In genomic region chr2:11155326-11156059, GRCh38 we compare ENCODE assay signal across 8 cellular contexts. TPM values are rescaled to one million over a fixed set of nuclear protein-coding genes. Genes with fewer than 3 reads are reported as not detected.
DNase-seq lines count a peak whose midpoint lies in the region; ATAC-seq and TF ChIP-seq lines count a peak whose summit lies in the region.

SLC66A3 (plus strand) TSS chr2:11155467; CDS start chr2:11155547, 80 bp downstream.

- H3K27ac Mint-ChIP-seq in naive thymus-derived CD4-positive, alpha-beta T cell: peak within 1 kb of the TSS; percentile 44 to 94 (median 90)

- no peak for TF ChIP-seq CTCF in epithelial cell of esophagus (IDR thresholded peaks at IDR 0.05; ENCODE audit: insufficient read depth, low read depth, low read length, missing control alignments)

- POLR2A ChIA-PET in naive thymus-derived CD4-positive, alpha-beta T cell (lab: Charles Lee): interaction anchor here (0.7 to 6.0 kb wide), 8 partner anchors 11 to 343 kb away, joined by 3 to 34 read pairs (median 6); partner anchors contain the start of genes E2F6, PDIA6 and ROCK2

- no peaks in the 10 kb centered on the region for H3K9me3 ChIP-seq in naive thymus-derived CD4-positive, alpha-beta T cell (ENCODE audit: control insufficient read depth in 2 of 3, low read length in 3 of 3)

- H3K9me3 Mint-ChIP-seq in naive thymus-derived CD4-positive, alpha-beta T cell: no peaks in the 10 kb centered on the region

- CTCF ChIA-PET in naive thymus-derived CD4-positive, alpha-beta T cell (lab: Charles Lee): interaction anchor here (0.6 to 1.5 kb wide), 3 partner anchors 22 to 26 kb away, joined by 3 to 7 read pairs (median 4); a partner anchor contains a TSS

- peaks cover 10 to 15% of the 10 kb centered on the region in 2 donors for H3K4me1 ChIP-seq in naive thymus-derived CD4-positive, alpha-beta T cell (ENCODE audit: control insufficient read depth in 2 of 2, insufficient read depth in 2 of 2, low read length in 2 of 2)

- TF ChIP-seq POLR2A in GM18526 (IDR thresholded peaks at IDR 0.05; ENCODE audit: extremely low read depth, insufficient read length): peak; percentile 87

- peak within 1 kb of the TSS; percentile 75 for H3K27ac ChIP-seq in naive thymus-derived CD4-positive, alpha-beta T cell (ENCODE audit: low read depth, low read length)

- peak within 1 kb of the TSS; percentile 54 for H3K4me3 ChIP-seq in epithelial cell of esophagus (ENCODE audit: low read length)
- H3K4me3 ChIP-seq in naive thymus-derived CD4-positive, alpha-beta T cell (ENCODE audit: low read length): peak within 1 kb of the TSS; percentile 76

- H3K27me3 Mint-ChIP-seq in naive thymus-derived CD4-positive, alpha-beta T cell: peaks cover 0 to 10% (median 0%) of the 10 kb centered on the region in 5 donors

- H3K27me3 ChIP-seq in naive thymus-derived CD4-positive, alpha-beta T cell (ENCODE audit: control insufficient read depth in 2 of 2, insufficient read depth in 2 of 2, low read length in 2 of 2): no peaks in the 10 kb centered on the region

- DNase-seq in AML-193 (lab: John Stamatoyannopoulos, UW) (peak; percentile 68 to 78), NCI-H187 treated with DMSO at 0.1 percent for 48 hours (lab: John Stamatoyannopoulos, UW) (peak; percentile 72), T1000 (lab: John Stamatoyannopoulos, UW) (peak; percentile 86), epithelial cell of esophagus (ENCODE audit: low read depth) (peak; percentile 90), AG08395 (ENCODE audit: low spot score) (no peak)
- DNase-seq in naive thymus-derived CD4-positive, alpha-beta T cell: peak in 8 of 9 donors; percentile 28 to 92 (median 86)

- peak within 1 kb of the TSS; percentile 73 to 88 (median 84) for H3K4me3 Mint-ChIP-seq in naive thymus-derived CD4-positive, alpha-beta T cell

- intact Hi-C loops in naive thymus-derived CD4-positive, alpha-beta T cell (cut with micrococcal nuclease): loop anchor here (1.0 to 10.0 kb wide), 18 partner anchors 23 to 1731 kb away; partner anchors contain the start of genes CPSF3 (in 2 of the 2), E2F6 (in 2 of the 2), ITGB1BP1 (in 2 of the 2) and LPIN1 (in 2 of the 2)

- H3K36me3 Mint-ChIP-seq in naive thymus-derived CD4-positive, alpha-beta T cell: no peaks in the 10 kb centered on the region

- ATAC-seq in HG03039 (IDR thresholded peaks at IDR 0.05; ENCODE audit: unreplicated experiment): peak; percentile 69
- ATAC-seq in naive thymus-derived CD4-positive, alpha-beta T cell: peak; percentile 80

- peaks cover 12 to 27% (median 23%) of the 10 kb centered on the region in 7 donors for H3K4me1 Mint-ChIP-seq in naive thymus-derived CD4-positive, alpha-beta T cell

- no peaks in the 10 kb centered on the region for H3K36me3 ChIP-seq in naive thymus-derived CD4-positive, alpha-beta T cell (ENCODE audit: control insufficient read depth in 2 of 3, insufficient read depth in 3 of 3, low read length in 3 of 3)

RNA-seq across cellular contexts. Expression of gene SLC66A3, which starts in this region (rescaled TPM):
- total RNA-seq in naive thymus-derived CD4-positive, alpha-beta T cell: 10 to 100 TPM; 12.6 to 22.7 (median 17.4) TPM
- polyA plus RNA-seq in naive thymus-derived CD4-positive, alpha-beta T cell: 10 to 100 TPM; 35.1 to 43.7 TPM
